Comparison of ENCODE assay signal across 8 cellular contexts in genomic region chr6:74518035-74518434, GRCh38.
"Had no signal": no experiment of that assay in that cellular context is flagged by ENCODE, and none has a peak within 500 bp of the region (broad histone marks: within the 10 kb centered on the region; RNA-seq: fewer than 3 reads in every experiment).

No MANE protein-coding gene starts in this region.

- H3K4me3 Mint-ChIP-seq: H9, HFFc6 had no signal

- DNase-seq: GM23248, GOT3, H7, H9, HCEC 1CT, HFFc6 had no signal

- H3K27ac Mint-ChIP-seq: H9, HFFc6 had no signal

- H3K27ac ChIP-seq: GM23248 had no signal

- H3K4me3 ChIP-seq: GM23248, HAP-1 had no signal

- H3K36me3 ChIP-seq: HAP-1 had no signal

- H2AFZ ChIP-seq: GM23248 had no signal

- H3K4me1 ChIP-seq: HAP-1 had no signal

- ATAC-seq: HCT116 had no signal

- H3K9me3 ChIP-seq: HAP-1 had no signal

- H3K4me1 Mint-ChIP-seq: H9 had no signal
